ENCODE assay signal across 22 cellular contexts in the genomic region with DNA sequence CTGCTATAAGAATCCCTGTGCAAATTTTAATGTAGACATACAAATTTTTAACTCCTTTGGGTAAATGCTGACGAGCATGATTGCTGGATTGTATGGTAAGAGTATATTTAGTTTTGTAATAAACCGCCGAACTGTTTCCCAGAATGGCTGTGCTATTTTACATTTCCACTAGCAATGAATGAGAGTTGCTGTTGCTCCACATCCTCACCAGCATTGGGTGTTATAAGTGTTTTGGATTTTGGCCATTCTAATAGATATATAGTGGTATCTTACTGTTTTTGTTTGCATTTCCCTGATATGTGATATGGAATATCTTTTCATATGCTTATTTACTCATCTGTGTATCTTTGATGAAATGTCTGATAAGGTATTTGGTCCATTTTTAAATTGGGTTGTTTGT. TPM values are rescaled to one million over a fixed set of nuclear protein-coding genes. Genes with fewer than 3 reads are reported as not detected.
DNase-seq lines count a peak whose midpoint lies in the region; ATAC-seq, FAIRE-seq and TF ChIP-seq lines count a peak whose summit lies in the region.
"Had no signal": no experiment of that assay in that cellular context is flagged by ENCODE, and none has a peak within 500 bp of the region (broad histone marks: within the 10 kb centered on the region; RNA-seq: fewer than 3 reads in every experiment).

No MANE protein-coding gene starts in this region.

- FAIRE-seq in A549 (lab: Jason Lieb, UNC) = peak; percentile 43
- FAIRE-seq in K562 (lab: Jason Lieb, UNC) = no peak
- FAIRE-seq: A204.1, D721Med, G401.6, GM12891 had no signal

- no peak overlapping the region for H3K4me3 Mint-ChIP-seq in WTC11
- H3K4me3 Mint-ChIP-seq in nephron progenitor cell = no peak overlapping the region
- H3K4me3 Mint-ChIP-seq: B cell; CD4-positive, alpha-beta T cell; CD8-positive, alpha-beta T cell had no signal

- H3K4me3 ChIP-seq in A549 (no peak overlapping the region), K562 (no peak overlapping the region)
- H3K4me3 ChIP-seq: BLaER1 treated with 17β-estradiol and CSF1 and Interleukin-3, amounts not matched to agents 10 nM and 100 nM had no signal

- DNase-seq in A549 (ENCODE audit: low read depth in 1 of 2, low spot score in 1 of 2) (no peak), WTC11 (ENCODE audit: low spot score) (no peak), K562 (ENCODE audit: extremely low read depth in 1 of 4, low spot score in 3 of 4) (no peak), nephron progenitor cell (no peak), left ventricle myocardium superior (no peak), head of caudate nucleus (no peak)
- DNase-seq: 8988T; AML-193; Caco-2; Calu3; CD4-positive, alpha-beta T cell; CD8-positive, alpha-beta T cell; DMS79 treated with DMSO at 0.1 percent for 48 hours; GF-D8 had no signal

- in situ Hi-C loops in K562 (cut with MboI) = no loop called here

- TF ChIP-seq RAD21 in A549 (conservative IDR thresholded peaks at IDR 0.05 in 1 of 2, IDR thresholded peaks at IDR 0.05 in 1 of 2) (no peak), K562 (CRISPR knock-in tag; conservative IDR thresholded peaks at IDR 0.05 in 1 of 2, IDR thresholded peaks at IDR 0.05 in 1 of 2) (no peak)

- no peak overlapping the region for H3K9ac ChIP-seq in K562 (ENCODE audit: insufficient read depth in 1 of 2, low read depth in 2 of 2, low read length in 2 of 2)
- H3K9ac ChIP-seq: BLaER1 treated with 17β-estradiol and CSF1 and Interleukin-3, amounts not matched to agents 10 nM and 100 nM had no signal

- intact Hi-C loops in K562 (cut with micrococcal nuclease) = no loop called here
- intact Hi-C loops in left ventricle myocardium superior (cut with micrococcal nuclease) = no loop called here
- intact Hi-C loops in head of caudate nucleus (cut with DNase I) = no loop called here

- H2AFZ ChIP-seq in K562 (ENCODE audit: low read depth, low read length) = no peak overlapping the region

- H3K9me3 Mint-ChIP-seq in WTC11 = no peaks in the 10 kb centered on the region
- H3K9me3 Mint-ChIP-seq in nephron progenitor cell = no peaks in the 10 kb centered on the region
- H3K9me3 Mint-ChIP-seq: CD4-positive, alpha-beta T cell; CD8-positive, alpha-beta T cell had no signal

- TF ChIP-seq EP300 in A549 (IDR thresholded peaks at IDR 0.05) = no peak
- no peak for TF ChIP-seq EP300 in K562 (IDR thresholded peaks at IDR 0.05; ENCODE audit: low read length)

- H3K36me3 Mint-ChIP-seq in WTC11 (0 out of 2 replicates have a peak, but pooled peaks cover 4% of the 10 kb centered on the region), nephron progenitor cell (ENCODE audit: low read depth) (peaks cover 63% of the 10 kb centered on the region)

- no peaks in the 10 kb centered on the region for H3K9me3 ChIP-seq in A549
- no peaks in the 10 kb centered on the region for H3K9me3 ChIP-seq in K562 (replicated peaks; ENCODE audit: control insufficient read depth, insufficient read depth, low read depth, low read length)
- H3K9me3 ChIP-seq: Caco-2 had no signal

- TF ChIP-seq POLR2A in A549 (IDR thresholded peaks at IDR 0.05; ENCODE audit: low read length) (no peak), K562 (conservative IDR thresholded peaks at IDR 0.05) (no peak)

- H3K4me2 ChIP-seq in A549 (no peak overlapping the region), K562 (ENCODE audit: insufficient read depth, low read length) (no peak overlapping the region)
- H3K4me2 ChIP-seq: BLaER1 treated with 17β-estradiol and CSF1 and Interleukin-3, amounts not matched to agents 10 nM and 100 nM had no signal

- H3K4me1 ChIP-seq in A549 (no peaks in the 10 kb centered on the region), K562 (replicated peaks in 1 of 2; ENCODE audit: control insufficient read depth in 2 of 2, insufficient read depth in 2 of 2, low read length in 2 of 2) (no peaks in the 10 kb centered on the region)
- H3K4me1 ChIP-seq: Caco-2 had no signal

- POLR2A ChIA-PET in A549 (lab: Yijun Ruan, JAX) (no interaction called here), WTC11 (lab: Charles Lee) (no interaction called here), K562 (lab: Yijun Ruan, JAX) (interaction anchor here (1.0 kb wide), 1 partner anchor 12 kb away, joined by 3 read pairs; no protein-coding TSS in a partner anchor)

- no peaks in the 10 kb centered on the region for H4K20me1 ChIP-seq in K562 (replicated peaks; ENCODE audit: control insufficient read depth, insufficient read depth, low read length)

- TF ChIP-seq CTCF in A549 (IDR thresholded peaks at IDR 0.05) (no peak), WTC11 (IDR thresholded peaks at IDR 0.05) (no peak), K562 (IDR thresholded peaks at IDR 0.05 in 2 of 3, conservative IDR thresholded peaks at IDR 0.05 in 1 of 3; ENCODE audit: insufficient read depth in 2 of 3, low read depth in 1 of 3, low read length in 3 of 3) (no peak), nephron progenitor cell (IDR thresholded peaks at IDR 0.05) (no peak)

- H3K9me1 ChIP-seq in K562 (ENCODE audit: control insufficient read depth, insufficient read depth, low read length) = no peaks in the 10 kb centered on the region

- H3K27me3 ChIP-seq in K562 (ENCODE audit: control insufficient read depth in 2 of 2, insufficient read depth in 2 of 2, low read length in 2 of 2) = no peaks in the 10 kb centered on the region
- H3K27me3 ChIP-seq: BLaER1 treated with 17β-estradiol and CSF1 and Interleukin-3, amounts not matched to agents 10 nM and 100 nM had no signal

- H3K36me3 ChIP-seq in K562 (ENCODE audit: control insufficient read depth, insufficient read depth, low read length) = peaks cover 45% of the 10 kb centered on the region

- no TSS peak for BruUV-seq in K562 (replicated peaks; lab: Mats Ljungman, UMichigan)

- H3K27ac ChIP-seq in A549 = no peak overlapping the region
- no peak overlapping the region for H3K27ac ChIP-seq in K562 (ENCODE audit: extremely low read depth, low read depth, low read length)
- H3K27ac ChIP-seq: BLaER1 treated with 17β-estradiol and CSF1 and Interleukin-3, amounts not matched to agents 10 nM and 100 nM; C4-2B had no signal

- ATAC-seq in A549 (no peak), WTC11 (no peak), K562 (no peak), HG02610 (IDR thresholded peaks at IDR 0.05; ENCODE audit: unreplicated experiment) (no peak), left ventricle myocardium superior (no peak)
- ATAC-seq: CD8-positive, alpha-beta T cell had no signal

- WGBS in A549 (ENCODE audit: missing lambda C conversion rate) = 92% methylated on average over 3 of the region's 3 CpGs
- 89% methylated on average over 3 of the region's 3 CpGs for WGBS in K562 (ENCODE audit: insufficient coverage, low coverage, missing lambda C conversion rate)

- peaks cover 70% of the 10 kb centered on the region for H3K79me2 ChIP-seq in K562 (ENCODE audit: control insufficient read depth, insufficient read depth, low read length)

- no peaks in the 10 kb centered on the region for H3K27me3 Mint-ChIP-seq in WTC11 (ENCODE audit: low read depth)
- H3K27me3 Mint-ChIP-seq in nephron progenitor cell (ENCODE audit: low read depth, poor library complexity) = no peaks in the 10 kb centered on the region
- H3K27me3 Mint-ChIP-seq: B cell; CD4-positive, alpha-beta T cell had no signal

- no peak overlapping the region for H3K27ac Mint-ChIP-seq in WTC11
- peak overlapping the region; percentile 17 for H3K27ac Mint-ChIP-seq in nephron progenitor cell
- H3K27ac Mint-ChIP-seq: B cell; CD4-positive, alpha-beta T cell had no signal

- H3K4me1 Mint-ChIP-seq in WTC11 (peaks cover 41% of the 10 kb centered on the region), nephron progenitor cell (no peaks in the 10 kb centered on the region)

- CTCF ChIA-PET in A549 (lab: Yijun Ruan, JAX) (interaction anchor here (0.7 to 1.4 kb wide), 2 partner anchors 17 to 119 kb away, joined by 3 read pairs; no protein-coding TSS in a partner anchor), WTC11 (lab: Charles Lee) (no interaction called here), K562 (lab: Yijun Ruan, JAX; ENCODE audit: low intra/inter-chr PET ratio) (no interaction called here)

TF ChIP-seq in A549, 52 proteins besides CTCF, POLR2A, EP300 and RAD21:
- no peak for TF ChIP-seq BHLHE40 (IDR thresholded peaks at IDR 0.05; ENCODE audit: low read depth, low read length)

TF ChIP-seq in WTC11, 78 proteins besides CTCF, POLR2A, EP300 and RAD21:
- TF ChIP-seq GTF2I (CRISPR knock-in tag; conservative IDR thresholded peaks at IDR 0.05) = 0 out of 2 replicates have a peak, but pooled peaks have one; percentile 35
- no peak for TF ChIP-seq TEAD4 (CRISPR knock-in tag; IDR thresholded peaks at IDR 0.05)
- TF ChIP-seq ELF4 (CRISPR knock-in tag; IDR thresholded peaks at IDR 0.05; ENCODE audit: low read depth) = no peak
TF ChIP-seq in WTC11: peak in this region for 1.

TF ChIP-seq in K562, 482 proteins besides CTCF, POLR2A, EP300 and RAD21:
- peak; percentile 92 for TF ChIP-seq RBM25 (IDR thresholded peaks at IDR 0.05; ENCODE audit: low read depth, low read length, severe bottlenecking)
- TF ChIP-seq MCM7 (IDR thresholded peaks at IDR 0.05) = no peak

RNA-seq across cellular contexts. Expression of gene ETNK1, which starts 23.7 kb away (rescaled TPM):
- 52.7 and 58.8 TPM in 2 replicates for polyA plus RNA-seq in A549 (2011; rRNA removed)
- 12.2 and 19.5 TPM in 2 replicates for polyA plus RNA-seq in A549 (2012; cell fraction: cytosol; rRNA removed)
- polyA plus RNA-seq in A549 (2012; cell fraction: nucleus; rRNA removed) = 18.6 and 32.7 TPM in 2 replicates
- polyA plus RNA-seq in A549 (2017; fragmentation: RNase III; extraction: RNeasy Plus Mini Kit Qiagen cat#74134 plus additional on column Dnase treatment) = 20.3 to 23.1 TPM (median 20.9 TPM) in 3 replicates
- polyA minus RNA-seq in A549 (2011; rRNA and poly(A)+ RNA removed) = 160 TPM in 2 replicates
- total RNA-seq in WTC11 (2021) = 68.8 to 81.3 TPM (median 79.2 TPM) in 3 replicates
- total RNA-seq in K562 (2011; cell fraction: chromatin; rRNA removed; ENCODE audit: low replicate concordance) = 112 and 189 TPM in 2 replicates
- total RNA-seq in K562 (2011; cell fraction: nucleolus; rRNA removed) = 77.4 and 88.2 TPM in 2 replicates
- total RNA-seq in K562 (2011; cell fraction: nucleoplasm; rRNA removed) = 128 and 225 TPM in 2 replicates
- total RNA-seq in K562 (2014; rRNA removed) = 22.5 and 27.1 TPM in 2 replicates
- total RNA-seq in K562 (2014; rRNA removed; fragmentation: Illumina TruSeq; extraction: Trizol) = 57.6 and 67.5 TPM in 2 replicates
- total RNA-seq in K562 (2015; rRNA removed; fragmentation: Illumina TruSeq; extraction: Trizol) = 33.4 and 37.6 TPM in 2 replicates
- total RNA-seq in K562 (2021) = 70.5 and 74.3 TPM in 2 replicates
- polyA plus RNA-seq in K562 (2011; rRNA removed) = 30.2 and 36.0 TPM in 2 replicates
- polyA plus RNA-seq in K562 (2011; cell fraction: cytosol; rRNA removed) = 15.6 and 18.5 TPM in 2 replicates
- 49.1 and 57.9 TPM in 2 replicates for polyA plus RNA-seq in K562 (2011; cell fraction: nucleus; rRNA removed)
- 17.2 and 17.4 TPM in 2 replicates for polyA plus RNA-seq in K562 (2012)
- 17.5 and 19.7 TPM in 2 replicates for polyA plus RNA-seq in K562 (2014; fragmentation: Illumina TruSeq; extraction: Trizol)
- polyA plus RNA-seq in K562 (2014; fragmentation: Nextera tagmentation; extraction: Ambion mirVana) = 10 to 100 TPM; 36.0 to 47.5 TPM
- polyA plus RNA-seq in K562 (2014; rRNA removed) = 10.0 and 13.7 TPM in 2 replicates
- 167 and 201 TPM in 2 replicates for polyA minus RNA-seq in K562 (2011; rRNA and poly(A)+ RNA removed)
- 75.6 and 94.2 TPM in 2 replicates for polyA minus RNA-seq in K562 (2011; cell fraction: cytosol; rRNA and poly(A)+ RNA removed)
- polyA minus RNA-seq in K562 (2011; cell fraction: nucleus; rRNA and poly(A)+ RNA removed) = 158 and 213 TPM in 2 replicates
- total RNA-seq in left ventricle myocardium superior = 19.0 TPM
